Comparison of ENCODE assay signal across 9 cellular contexts in the genomic region with DNA sequence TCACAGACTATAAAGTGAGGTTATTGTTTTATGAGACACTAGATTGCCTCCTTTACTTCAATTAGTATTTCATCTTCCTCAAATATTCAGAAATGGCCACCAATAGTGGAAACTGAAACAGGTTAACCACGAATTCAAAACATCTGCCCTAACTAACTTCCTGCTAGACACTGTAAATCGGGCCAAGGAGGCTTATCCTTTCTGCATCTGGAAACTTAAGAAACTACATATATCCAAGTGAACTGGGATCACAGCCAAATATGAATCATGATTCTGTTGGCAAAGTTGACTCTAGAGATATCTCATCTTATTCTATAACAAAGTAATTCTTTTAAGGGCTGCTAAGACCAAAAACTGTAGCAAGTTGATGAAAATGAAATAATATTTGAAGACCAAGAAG.
DNase-seq lines count a peak whose midpoint lies in the region; ATAC-seq, FAIRE-seq and TF ChIP-seq lines count a peak whose summit lies in the region.
"Had no signal": no experiment of that assay in that cellular context is flagged by ENCODE, and none has a peak within 500 bp of the region (broad histone marks: within the 10 kb centered on the region; RNA-seq: fewer than 3 reads in every experiment).

No MANE protein-coding gene starts in this region.

- no peak for FAIRE-seq in astrocyte (lab: Jason Lieb, UNC)

- H3K4me2 ChIP-seq in astrocyte (ENCODE audit: low read length), result peak overlapping the region; percentile 57

- no peak overlapping the region for H3K9ac ChIP-seq in astrocyte (ENCODE audit: low read length)

- ATAC-seq in GM19438 (IDR thresholded peaks at IDR 0.05; ENCODE audit: low read depth, unreplicated experiment) (peak; percentile 45), HG03520 (IDR thresholded peaks at IDR 0.05; ENCODE audit: unreplicated experiment) (peak; percentile 81)
- no peak for ATAC-seq in activated T-cell treated with anti-CD3 and anti-CD28 coated beads, Interleukin-2, amount 50 U/mL, for 4 hours
- ATAC-seq: left lobe of liver had no signal

- H4K20me1 ChIP-seq in astrocyte (ENCODE audit: insufficient read depth, low read length), result no peaks in the 10 kb centered on the region

- no peak overlapping the region for H3K4me3 ChIP-seq in astrocyte (ENCODE audit: insufficient read depth, low read depth, low read length)
- H3K4me3 ChIP-seq in skeletal muscle cell (ENCODE audit: low read depth, low read length), result no peak overlapping the region

- H3K4me1 ChIP-seq in astrocyte (ENCODE audit: insufficient read depth, low read length), result no peaks in the 10 kb centered on the region

- H3K4me3 Mint-ChIP-seq in astrocyte (ENCODE audit: unreplicated experiment), result no peak overlapping the region
- no peak overlapping the region for H3K4me3 Mint-ChIP-seq in activated T-cell treated with anti-CD3 and anti-CD28 coated beads, Interleukin-2, amount 50 U/mL, for 4 hours

- H3K9me3 ChIP-seq in astrocyte (ENCODE audit: insufficient read depth, low read depth, low read length), result no peaks in the 10 kb centered on the region

- peaks cover 9% of the 10 kb centered on the region for H3K4me1 Mint-ChIP-seq in astrocyte (ENCODE audit: low read depth, unreplicated experiment)
- H3K4me1 Mint-ChIP-seq in activated T-cell treated with anti-CD3 and anti-CD28 coated beads, Interleukin-2, amount 50 U/mL, for 4 hours (ENCODE audit: low read depth), result peaks cover 2% of the 10 kb centered on the region

- peaks cover 8% of the 10 kb centered on the region for H3K36me3 Mint-ChIP-seq in astrocyte (ENCODE audit: low read depth, unreplicated experiment)
- peaks cover 13% of the 10 kb centered on the region for H3K36me3 Mint-ChIP-seq in activated T-cell treated with anti-CD3 and anti-CD28 coated beads, Interleukin-2, amount 50 U/mL, for 4 hours (ENCODE audit: insufficient read depth)

- H3K9me3 Mint-ChIP-seq in astrocyte (ENCODE audit: unreplicated experiment), result peaks cover 14% of the 10 kb centered on the region
- peaks cover 13% of the 10 kb centered on the region for H3K9me3 Mint-ChIP-seq in activated T-cell treated with anti-CD3 and anti-CD28 coated beads, Interleukin-2, amount 50 U/mL, for 4 hours

- H3K27ac ChIP-seq in astrocyte (ENCODE audit: low read depth, low read length), result no peak overlapping the region

- no peak for TF ChIP-seq CTCF in astrocyte (IDR thresholded peaks at IDR 0.05; ENCODE audit: insufficient read depth, low read depth, low read length)

- H3K27me3 Mint-ChIP-seq in astrocyte (ENCODE audit: low read depth, unreplicated experiment), result no peaks in the 10 kb centered on the region
- H3K27me3 Mint-ChIP-seq in activated T-cell treated with anti-CD3 and anti-CD28 coated beads, Interleukin-2, amount 50 U/mL, for 4 hours (ENCODE audit: low read depth), result no peaks in the 10 kb centered on the region

- no peaks in the 10 kb centered on the region for H3K27me3 ChIP-seq in astrocyte (ENCODE audit: insufficient read depth, low read length)

- H2AFZ ChIP-seq in astrocyte (ENCODE audit: low read depth, low read length), result no peak overlapping the region

- no peaks in the 10 kb centered on the region for H3K36me3 ChIP-seq in astrocyte (ENCODE audit: insufficient read depth, low read length)

- peak; percentile 87 for DNase-seq in astrocyte (ENCODE audit: low read depth)
- DNase-seq in skeletal muscle cell (ENCODE audit: low read depth), result peak; percentile 51
- DNase-seq in activated T-cell treated with anti-CD3 and anti-CD28 coated beads, Interleukin-2, amount 50 U/mL, for 4 hours, result no peak
- no peak for DNase-seq in SK-N-DZ (ENCODE audit: low spot score)
- no peak for DNase-seq in retina
- no peak for DNase-seq in GDM1 (lab: John Stamatoyannopoulos, UW)

- no peaks in the 10 kb centered on the region for H3K79me2 ChIP-seq in astrocyte (ENCODE audit: insufficient read depth, low read length)

- H3K27ac Mint-ChIP-seq in astrocyte (ENCODE audit: unreplicated experiment), result no peak overlapping the region

Comparison
In these comparisons a context has a peak if more than half of its experiments do, and no peak if none do; other contexts are left out.
1. ATAC-seq: peak in GM19438 (single experiment) and HG03520 (single experiment); none in activated T-cell treated with anti-CD3 and anti-CD28 coated beads, Interleukin-2, amount 50 U/mL, for 4 hours (0 of 2).
2. DNase-seq: peak in astrocyte (single experiment) and skeletal muscle cell (single experiment); none in activated T-cell treated with anti-CD3 and anti-CD28 coated beads, Interleukin-2, amount 50 U/mL, for 4 hours (single experiment), SK-N-DZ (single experiment), retina (single experiment) and GDM1 (single experiment).